ENCODE assay signal across 8 cellular contexts in the genomic region with DNA sequence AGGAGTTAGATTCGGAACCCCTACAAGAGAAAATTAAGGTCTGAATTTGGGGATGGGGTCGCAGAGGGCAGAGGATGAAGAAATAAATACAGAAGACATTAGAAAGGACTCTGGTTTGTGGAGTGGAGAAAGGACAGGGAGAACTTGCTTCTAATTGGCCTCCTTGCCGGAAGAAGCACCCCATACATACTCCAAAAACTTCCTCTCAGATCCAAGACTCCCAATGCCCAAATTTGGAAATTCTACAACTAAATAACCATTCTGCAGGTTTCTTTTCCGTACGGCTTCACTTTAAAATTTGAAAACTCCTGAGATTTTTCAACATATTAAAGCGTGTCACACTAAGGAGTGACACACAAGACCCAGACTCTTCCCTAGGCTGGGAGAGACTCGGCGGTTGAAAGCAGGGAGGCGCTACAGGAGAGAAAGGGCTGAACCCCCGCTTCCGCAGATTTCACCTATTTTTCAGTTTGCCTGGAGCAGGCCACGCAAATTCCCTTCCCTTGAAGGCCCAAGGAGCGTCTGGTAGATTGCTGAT. TPM values are rescaled to one million over a fixed set of nuclear protein-coding genes. Genes with fewer than 3 reads are reported as not detected.
DNase-seq lines count a peak whose midpoint lies in the region; ATAC-seq and TF ChIP-seq lines count a peak whose summit lies in the region.

No MANE protein-coding gene starts in this region.

- peaks cover 66% of the 10 kb centered on the region for H3K79me2 ChIP-seq in smooth muscle cell (ENCODE audit: low read depth)

- H3K27ac ChIP-seq in HL-60 (replicated peaks) (peak overlapping the region; percentile 98), iPS-18a (ENCODE audit: low read length) (peak overlapping the region; percentile 91), smooth muscle cell (ENCODE audit: low read depth) (peak overlapping the region; percentile 99)

- H3K27ac Mint-ChIP-seq in activated naive CD4-positive, alpha-beta T cell treated with anti-CD3 and anti-CD28 coated beads, Interleukin-2, amount 50 U/mL, for 72 hours: peak overlapping the region; percentile 98 to 100

- H3K9me3 Mint-ChIP-seq in activated naive CD4-positive, alpha-beta T cell treated with anti-CD3 and anti-CD28 coated beads, Interleukin-2, amount 50 U/mL, for 72 hours: peaks cover 4 to 6% of the 10 kb centered on the region in 2 donors

- H3K36me3 ChIP-seq in iPS-18a (ENCODE audit: control insufficient read depth, low read depth, low read length) (peaks cover 40% of the 10 kb centered on the region), smooth muscle cell (ENCODE audit: low read depth) (peaks cover 14% of the 10 kb centered on the region)

- peak overlapping the region; percentile 97 for H2AFZ ChIP-seq in smooth muscle cell (ENCODE audit: low read depth)

- H3K9ac ChIP-seq in iPS-18a (ENCODE audit: low read length) (peak overlapping the region; percentile 99), smooth muscle cell (ENCODE audit: low read depth) (peak overlapping the region; percentile 99)

- H3K4me1 ChIP-seq in iPS-18a (ENCODE audit: control insufficient read depth, low read depth, low read length) (peaks cover 7% of the 10 kb centered on the region), smooth muscle cell (ENCODE audit: low read depth) (peaks cover 19% of the 10 kb centered on the region)

- H3K27me3 ChIP-seq in HL-60 (ENCODE audit: insufficient read depth, poor library complexity, severe bottlenecking) (no peaks in the 10 kb centered on the region), iPS-18a (ENCODE audit: control insufficient read depth, insufficient read depth, low read length) (no peaks in the 10 kb centered on the region), smooth muscle cell (ENCODE audit: low read depth) (no peaks in the 10 kb centered on the region)

- peaks cover 30% of the 10 kb centered on the region for H3F3A ChIP-seq in smooth muscle cell (ENCODE audit: low read depth)

- ATAC-seq in activated naive CD4-positive, alpha-beta T cell treated with anti-CD3 and anti-CD28 coated beads, Interleukin-2, amount 50 U/mL, for 72 hours: peak; percentile 32 to 36
- ATAC-seq in HG03469 (IDR thresholded peaks at IDR 0.05; ENCODE audit: unreplicated experiment): no peak

- peak; percentile 51 for DNase-seq in DMS114 treated with DMSO at 0.1 percent for 48 hours (lab: John Stamatoyannopoulos, UW; ENCODE audit: unreplicated experiment)
- peak in 1 of 2 experiments; percentile 25 for DNase-seq in HL-60 (ENCODE audit: low read depth in 1 of 2, low spot score in 1 of 2)
- DNase-seq in activated naive CD4-positive, alpha-beta T cell treated with anti-CD3 and anti-CD28 coated beads, Interleukin-2, amount 50 U/mL, for 72 hours (ENCODE audit: low spot score in 2 of 2): no peak
- no peak for DNase-seq in smooth muscle cell (lab: John Stamatoyannopoulos, UW; ENCODE audit: unreplicated experiment)
- no peak for DNase-seq in NCI-H1092 treated with DMSO at 0.1 percent for 48 hours (lab: John Stamatoyannopoulos, UW)
- DNase-seq in NOMO-1 treated with dmso at 0.1 percent for 144 hours (lab: John Stamatoyannopoulos, UW; ENCODE audit: unreplicated experiment): no peak

- H4K20me1 ChIP-seq in smooth muscle cell (ENCODE audit: low read depth): peaks cover 28% of the 10 kb centered on the region

- peak overlapping the region; percentile 94 for H3K4me3 ChIP-seq in HL-60 (replicated peaks; ENCODE audit: insufficient read depth, low read length)
- peak overlapping the region; percentile 95 for H3K4me3 ChIP-seq in iPS-18a (ENCODE audit: low read length)
- peak overlapping the region; percentile 79 for H3K4me3 ChIP-seq in smooth muscle cell

- peaks cover 56% of the 10 kb centered on the region in 2 donors for H3K36me3 Mint-ChIP-seq in activated naive CD4-positive, alpha-beta T cell treated with anti-CD3 and anti-CD28 coated beads, Interleukin-2, amount 50 U/mL, for 72 hours

- no peaks in the 10 kb centered on the region for H3K9me3 ChIP-seq in iPS-18a (ENCODE audit: control insufficient read depth, low read depth, low read length)
- H3K9me3 ChIP-seq in smooth muscle cell (replicated peaks; ENCODE audit: low read depth): no peaks in the 10 kb centered on the region

- 8% methylated on average over 13 of the region's 13 CpGs for WGBS in smooth muscle cell (ENCODE audit: low lambda C conversion rate)

- peak overlapping the region; percentile 98 for H3K4me2 ChIP-seq in smooth muscle cell

- TF ChIP-seq CTCF in HL-60 (IDR thresholded peaks at IDR 0.05; ENCODE audit: insufficient read depth, low read length) (no peak), smooth muscle cell (IDR thresholded peaks at IDR 0.05; ENCODE audit: borderline replicate concordance, insufficient read depth, poor library complexity, severe bottlenecking) (no peak)

RNA-seq across cellular contexts. Expression of gene CLHC1, which starts 0.5 kb away (rescaled TPM):
- total RNA-seq in activated naive CD4-positive, alpha-beta T cell treated with anti-CD3 and anti-CD28 coated beads, Interleukin-2, amount 50 U/mL, for 72 hours: 10 to 100 TPM in 1 of 2 donors, 1 to 10 TPM in 1; 2.7 to 10.3 TPM
- 14.4 and 17.1 TPM in 2 replicates for total RNA-seq in smooth muscle cell
- polyA plus RNA-seq in smooth muscle cell: 10.0 and 11.2 TPM in 2 replicates

RNA-seq across cellular contexts. Expression of gene RPS27A, which starts 0.9 kb away (rescaled TPM):
- total RNA-seq in activated naive CD4-positive, alpha-beta T cell treated with anti-CD3 and anti-CD28 coated beads, Interleukin-2, amount 50 U/mL, for 72 hours: 1,000 to 10,000 TPM; 1,123 to 1,275 TPM
- 2,119 and 2,208 TPM in 2 replicates for total RNA-seq in smooth muscle cell
- 733 and 774 TPM in 2 replicates for polyA plus RNA-seq in smooth muscle cell

RNA-seq across cellular contexts. Expression of gene MTIF2, which starts 37.4 kb away (rescaled TPM):
- 10 to 100 TPM; 35.5 to 38.8 TPM for total RNA-seq in activated naive CD4-positive, alpha-beta T cell treated with anti-CD3 and anti-CD28 coated beads, Interleukin-2, amount 50 U/mL, for 72 hours
- 22.7 and 27.9 TPM in 2 replicates for total RNA-seq in smooth muscle cell
- 11.6 and 16.5 TPM in 2 replicates for polyA plus RNA-seq in smooth muscle cell
